13 cellular contexts compared by ENCODE assay signal in the genomic region with DNA sequence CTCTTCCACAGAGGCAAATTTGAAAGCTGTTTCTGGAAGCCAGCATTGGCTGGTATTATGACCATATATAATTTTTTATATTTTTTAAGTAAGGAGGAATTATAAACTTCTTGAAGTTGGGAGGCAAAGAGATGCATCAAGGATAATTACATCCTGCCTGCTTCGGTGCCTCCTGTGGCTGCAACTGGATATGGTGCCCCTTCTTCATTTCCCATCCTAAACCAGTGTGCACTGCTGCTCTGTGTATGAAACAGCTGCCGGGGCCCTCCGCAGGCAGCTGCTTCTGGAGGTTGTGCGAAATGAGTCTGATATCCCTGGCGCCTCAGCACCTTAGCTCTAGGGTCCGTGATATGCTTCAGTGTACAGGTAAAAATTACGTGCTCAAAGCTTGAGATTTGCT.
DNase-seq lines count a peak whose midpoint lies in the region; ATAC-seq and TF ChIP-seq lines count a peak whose summit lies in the region.
"Had no signal": no experiment of that assay in that cellular context is flagged by ENCODE, and none has a peak within 500 bp of the region (broad histone marks: within the 10 kb centered on the region; RNA-seq: fewer than 3 reads in every experiment).

No MANE protein-coding gene starts in this region.

- H3K79me2 ChIP-seq in KMS-11 (ENCODE audit: insufficient read depth, low read depth), result no peaks in the 10 kb centered on the region

- in situ Hi-C loops in astrocyte of the spinal cord (cut with HindIII; ENCODE audit: low sequenced_read_pairs), result no loop called here
- in situ Hi-C loops in GM13976 (cut with MboI; ENCODE audit: low sequenced_read_pairs, unreplicated experiment), result no loop called here

- DNase-seq in D341Med (ENCODE audit: low spot score), result peak; percentile 40
- DNase-seq in astrocyte of the spinal cord (ENCODE audit: low read depth, low spot score), result no peak
- peak; percentile 84 for DNase-seq in left kidney (ENCODE audit: low read depth, low spot score)
- no peak for DNase-seq in activated CD8-positive, alpha-beta memory T cell treated with anti-CD3 and anti-CD28 coated beads, Interleukin-2, amount 50 U/mL, for 48 hours
- DNase-seq in GM13976 (ENCODE audit: low spot score), result no peak
- DNase-seq: activated CD4-positive, alpha-beta T cell treated with anti-CD3 and anti-CD28 coated beads for 48 hours; activated effector memory CD4-positive, alpha-beta T cell treated with anti-CD3 and anti-CD28 coated beads, Interleukin-2, amount 50 U/mL, for 16 hours; NCI-H510A; nucleus accumbens had no signal

- H3K27ac ChIP-seq in KMS-11, result no peak overlapping the region

- ATAC-seq in GM21723 (IDR thresholded peaks at IDR 0.05; ENCODE audit: unreplicated experiment) (no peak), HG03469 (IDR thresholded peaks at IDR 0.05; ENCODE audit: unreplicated experiment) (no peak)
- ATAC-seq: GM12878 had no signal

- TF ChIP-seq CTCF in KMS-11 (conservative IDR thresholded peaks at IDR 0.05; ENCODE audit: low read depth, low read length), result peak; percentile 20; the same call in 1 of the 2 replicates
- peak; percentile 30 for TF ChIP-seq CTCF in astrocyte of the spinal cord (IDR thresholded peaks at IDR 0.05; ENCODE audit: low read depth, low read length)
- TF ChIP-seq CTCF in GM13976 (IDR thresholded peaks at IDR 0.05; ENCODE audit: borderline replicate concordance, control extremely low read depth, extremely low read depth, insufficient read depth, missing control alignments), result no peak

- H3K4me1 ChIP-seq in KMS-11 (ENCODE audit: low read depth, poor library complexity, severe bottlenecking), result peaks cover 16% of the 10 kb centered on the region

- H3K4me3 ChIP-seq in KMS-11 (IDR thresholded peaks at IDR 0.05; ENCODE audit: insufficient read depth, low read depth, low read length) (no peak overlapping the region), astrocyte of the spinal cord (ENCODE audit: low read depth, low read length) (no peak overlapping the region)
- H3K4me3 ChIP-seq: GM12878 had no signal

- H3K9ac ChIP-seq in KMS-11, result no peak overlapping the region

- H3K27me3 ChIP-seq in KMS-11 (ENCODE audit: insufficient read depth, low read depth), result no peaks in the 10 kb centered on the region

- no peak overlapping the region for H2AFZ ChIP-seq in KMS-11 (ENCODE audit: low read depth)

- no peaks in the 10 kb centered on the region for H4K20me1 ChIP-seq in KMS-11 (ENCODE audit: insufficient read depth)

- no peak overlapping the region for H3K4me2 ChIP-seq in KMS-11

- H3K36me3 ChIP-seq in KMS-11 (ENCODE audit: insufficient read depth), result no peaks in the 10 kb centered on the region

Comparison
In these comparisons a context has a peak if more than half of its experiments do, and no peak if none do; other contexts are left out.
1. DNase-seq: peak in D341Med (single experiment) and left kidney (single experiment); none in astrocyte of the spinal cord (single experiment), activated CD8-positive, alpha-beta memory T cell treated with anti-CD3 and anti-CD28 coated beads, Interleukin-2, amount 50 U/mL, for 48 hours (single experiment) and GM13976 (single experiment).